8 cellular contexts compared by ENCODE assay signal in the genomic region with DNA sequence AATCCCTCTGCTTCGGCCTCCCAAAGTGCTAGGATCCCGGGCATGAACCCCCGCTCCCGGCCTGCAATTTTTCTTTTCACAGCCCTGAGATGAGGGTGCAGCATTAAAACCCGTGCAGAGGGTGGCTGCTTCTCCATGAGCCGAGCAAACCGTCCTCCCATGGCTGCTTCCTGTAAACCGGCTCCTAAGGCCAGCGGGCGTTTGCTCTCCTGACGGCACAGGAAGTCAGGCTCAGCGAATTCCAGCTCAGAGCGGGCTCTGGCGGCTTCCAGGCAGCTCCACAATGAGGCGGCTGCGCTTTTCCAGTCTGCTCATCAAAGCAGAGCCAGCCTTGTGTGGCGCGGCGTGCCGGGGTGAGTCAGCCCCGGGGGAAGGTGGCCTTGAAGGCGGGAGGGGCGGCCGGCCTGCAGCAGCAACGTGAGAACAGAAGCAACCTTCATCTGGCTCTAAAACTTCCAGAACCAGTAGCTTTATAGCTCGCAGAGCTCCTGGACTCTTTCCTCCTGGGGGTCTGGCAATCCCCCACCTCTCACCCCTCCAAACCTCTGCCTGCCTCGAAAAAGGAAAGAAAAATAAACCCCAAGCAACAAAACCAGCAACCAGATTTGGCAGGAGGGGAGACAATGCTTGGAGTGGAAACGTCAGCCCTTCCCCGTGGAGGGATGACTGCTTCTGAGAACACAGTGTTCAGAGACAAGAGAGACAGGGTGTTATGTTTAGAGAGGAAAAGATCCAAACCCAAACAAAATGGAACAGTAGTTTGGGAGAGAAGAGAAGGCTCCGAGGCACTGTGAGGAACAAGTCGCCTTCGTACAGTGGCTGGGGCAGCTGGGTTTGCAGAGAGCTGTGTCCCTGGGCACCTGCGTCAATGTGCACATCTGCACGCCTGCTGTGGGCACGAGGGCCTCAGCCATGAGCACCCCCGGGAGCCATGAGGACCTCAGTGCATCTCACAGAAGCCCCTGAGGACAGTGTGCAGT.
DNase-seq lines count a peak whose midpoint lies in the region; TF ChIP-seq lines count a peak whose summit lies in the region.

No MANE protein-coding gene starts in this region.

- no peaks in the 10 kb centered on the region for H3K9me3 ChIP-seq in uterus

- DNase-seq in GDM1 (lab: John Stamatoyannopoulos, UW) (peak; percentile 68), NCI-H128 (lab: John Stamatoyannopoulos, UW; ENCODE audit: unreplicated experiment) (peak; percentile 25), T-helper 9 cell (peak; percentile 52), astrocyte of the hippocampus (ENCODE audit: low read depth, low spot score) (peak; percentile 99), hippocampal formation (lab: John Stamatoyannopoulos, UW) (peak; percentile 83 to 87), renal cortical epithelial cell (ENCODE audit: low read depth) (peak; percentile 95), uterus (peak; percentile 91 to 93), NK-92 (lab: John Stamatoyannopoulos, UW; ENCODE audit: unreplicated experiment) (no peak)

- H3K4me3 ChIP-seq in uterus, result peak overlapping the region in 1 of 2 donors; percentile 0

- H3K36me3 ChIP-seq in uterus, result no peaks in the 10 kb centered on the region

- peak; percentile 46 to 54 for TF ChIP-seq POLR2A in uterus (IDR thresholded peaks at IDR 0.05)

- H3K27me3 ChIP-seq in uterus, result no peaks in the 10 kb centered on the region

- intact Hi-C loops in uterus (cut with DNase I; ENCODE audit: low total_unique reads), result loop anchor here (5.0 kb wide), 1 partner anchor 66 kb away; the partner anchor contains the start of gene GADD45B

- peak; percentile 26 to 42 (median 33) for TF ChIP-seq CTCF in uterus (IDR thresholded peaks at IDR 0.05)

- peaks cover 0 to 19% of the 10 kb centered on the region in 2 donors for H3K4me1 ChIP-seq in uterus

- H3K27ac ChIP-seq in uterus, result peak overlapping the region; percentile 80 to 91
